ENCODE assay signal across 8 cellular contexts in the genomic region with DNA sequence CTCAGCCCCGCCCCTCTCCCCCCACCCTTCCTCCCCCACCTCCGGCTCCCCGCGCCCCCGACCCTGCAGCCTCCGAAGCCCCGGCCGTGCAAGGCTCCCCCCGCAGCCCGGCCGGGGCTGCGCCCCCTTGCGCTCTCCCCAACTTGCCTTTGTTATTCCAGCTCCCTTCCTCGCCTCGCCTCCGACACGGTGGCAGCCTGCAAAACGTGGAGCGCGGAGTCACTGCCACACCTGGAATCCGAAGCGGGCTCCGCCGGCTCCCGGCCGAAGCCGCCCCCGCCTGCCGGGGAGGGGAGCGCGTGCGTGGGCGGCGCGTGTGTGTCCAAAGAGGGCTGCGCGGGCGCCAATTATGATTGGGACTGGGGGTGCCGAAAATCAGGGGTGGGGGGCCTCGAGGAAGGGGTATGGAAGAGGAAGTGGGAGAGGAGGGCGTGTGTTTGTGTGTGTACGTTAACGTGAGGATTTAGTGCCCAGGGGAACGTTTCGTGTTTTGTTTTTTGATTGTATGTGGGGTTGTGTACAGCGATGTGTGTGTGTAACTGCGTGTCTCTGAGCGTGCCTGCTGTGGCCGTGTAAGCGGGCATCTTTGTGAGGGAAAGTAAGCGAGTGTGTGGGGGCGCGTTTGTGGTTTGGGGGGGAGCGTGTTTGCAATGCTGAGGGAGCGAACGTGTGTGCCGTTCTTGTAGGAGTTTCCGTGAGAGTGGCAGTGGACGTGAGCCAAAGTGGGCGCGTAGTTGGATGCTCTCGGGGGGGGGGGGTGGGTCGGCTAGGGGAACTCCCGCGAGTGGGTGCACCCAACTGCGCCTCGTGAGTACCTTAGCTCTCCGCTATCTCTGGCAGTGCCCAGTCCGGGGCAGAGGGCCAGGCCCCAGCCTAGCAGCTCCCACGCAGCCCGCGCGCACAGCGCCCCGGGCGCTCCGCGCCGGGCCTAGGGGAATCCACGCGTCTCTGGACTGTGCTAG. TPM values are rescaled to one million over a fixed set of nuclear protein-coding genes. Genes with fewer than 3 reads are reported as not detected.
DNase-seq lines count a peak whose midpoint lies in the region; ATAC-seq and TF ChIP-seq lines count a peak whose summit lies in the region.

No MANE protein-coding gene starts in this region.

- H3K9me3 ChIP-seq in NT2/D1 (ENCODE audit: insufficient read depth, low read length): no peaks in the 10 kb centered on the region

- H3K4me1 Mint-ChIP-seq in mesothelial cell of epicardium: peaks cover 29% of the 10 kb centered on the region

- H3K4me3 Mint-ChIP-seq in mesothelial cell of epicardium: peak overlapping the region; percentile 78

- ATAC-seq in HG02798 (IDR thresholded peaks at IDR 0.05; ENCODE audit: poor library complexity, unreplicated experiment) (peak; percentile 20), GM21619 (IDR thresholded peaks at IDR 0.05; ENCODE audit: unreplicated experiment) (no peak)

- H3K36me3 ChIP-seq in NT2/D1 (ENCODE audit: insufficient read depth, insufficient read length, low read length): peaks cover under 1% of the 10 kb centered on the region

- no peaks in the 10 kb centered on the region for H3K9me3 Mint-ChIP-seq in mesothelial cell of epicardium

- peak overlapping the region; percentile 97 for H3K27ac Mint-ChIP-seq in mesothelial cell of epicardium

- H3K4me3 ChIP-seq in NT2/D1 (ENCODE audit: insufficient read length, low read depth) (peak overlapping the region; percentile 43), epithelial cell of esophagus (ENCODE audit: low read length) (peak overlapping the region; percentile 56)

- H3K4me1 ChIP-seq in NT2/D1 (ENCODE audit: insufficient read depth, insufficient read length): peaks cover 8% of the 10 kb centered on the region

- peaks cover 4% of the 10 kb centered on the region for H3K27me3 ChIP-seq in NT2/D1 (ENCODE audit: insufficient read depth, insufficient read length)

- DNase-seq in C1 segment of cervical spinal cord (lab: John Stamatoyannopoulos, UW) (peak in 13 of 14 donors; percentile 63 to 89 (median 79)), NT2/D1 (ENCODE audit: low read depth, low spot score) (peak; percentile 90), activated T-cell treated with anti-CD3 and anti-CD28 coated beads for 4 hours (peak; percentile 81), epithelial cell of esophagus (ENCODE audit: low read depth) (peak; percentile 92), mesothelial cell of epicardium (ENCODE audit: low spot score in 2 of 2, unreplicated experiment in 2 of 2) (peak; percentile 86 to 95)
- peak; percentile 71 for DNase-seq in stimulated activated CD8-positive, alpha-beta memory T cell treated with anti-CD3 and anti-CD28 coated beads, Interleukin-12 subunit alpha, Interleukin-12 subunit beta, amount 100 ng/mL, for 4 hours (ENCODE audit: low read depth)

- TF ChIP-seq CTCF in epithelial cell of esophagus (IDR thresholded peaks at IDR 0.05; ENCODE audit: insufficient read depth, low read depth, low read length, missing control alignments) (no peak), mesothelial cell of epicardium (IDR thresholded peaks at IDR 0.05; ENCODE audit: unreplicated experiment) (no peak)

- no peaks in the 10 kb centered on the region for H3K36me3 Mint-ChIP-seq in mesothelial cell of epicardium

- peak overlapping the region; percentile 72 for H3K9ac ChIP-seq in NT2/D1 (ENCODE audit: insufficient read length, low read depth)

- H3K27me3 Mint-ChIP-seq in mesothelial cell of epicardium (ENCODE audit: low read depth): no peaks in the 10 kb centered on the region

RNA-seq across cellular contexts. Expression of gene ZMIZ1, which starts 1.2 kb away (rescaled TPM):
- total RNA-seq in mesothelial cell of epicardium: 166 to 173 TPM (median 170 TPM) in 3 replicates
